9 cellular contexts compared by ENCODE assay signal in genomic region chr5:152683205-152683604, GRCh38.
"Had no signal": no experiment of that assay in that cellular context is flagged by ENCODE, and none has a peak within 500 bp of the region (broad histone marks: within the 10 kb centered on the region; RNA-seq: fewer than 3 reads in every experiment).

No MANE protein-coding gene starts in this region.

- ATAC-seq: GM23338, HCT116 had no signal

- H3K4me1 ChIP-seq: HAP-1 had no signal

- H3K9me3 ChIP-seq: HAP-1 had no signal

- H3K27ac ChIP-seq: GM23248 had no signal

- H3K4me3 Mint-ChIP-seq: GM23338, H9, HFFc6 had no signal

- H3K36me3 ChIP-seq: HAP-1 had no signal

- H3K4me1 Mint-ChIP-seq: GM23338, H9 had no signal

- H3K27ac Mint-ChIP-seq: GM23338, H9, HFFc6 had no signal

- DNase-seq: GM23248, GOT3, H7, H9, HCEC 1CT, HFFc6 had no signal

- H3K4me3 ChIP-seq: GM23248, GM23338, HAP-1 had no signal
